In genomic region chr18:35127201-35127600, GRCh38 we compare ENCODE assay signal across 12 cellular contexts.
DNase-seq lines count a peak whose midpoint lies in the region; ATAC-seq and TF ChIP-seq lines count a peak whose summit lies in the region.
"Had no signal": no experiment of that assay in that cellular context is flagged by ENCODE, and none has a peak within 500 bp of the region (broad histone marks: within the 10 kb centered on the region; RNA-seq: fewer than 3 reads in every experiment).

No MANE protein-coding gene starts in this region.

- H3K27ac Mint-ChIP-seq in natural killer cell: peak overlapping the region; percentile 44 to 91
- H3K27ac Mint-ChIP-seq in natural killer cell treated with Interleukin-12 subunit alpha and Interleukin-12 subunit beta and Interleukin-15 and Interleukin-18, amount 100 ng/mL, for 72 hours: peak overlapping the region in 1 of 2 donors; percentile 28
- H3K27ac Mint-ChIP-seq in endodermal cell: no peak overlapping the region
- no peak overlapping the region for H3K27ac Mint-ChIP-seq in stimulated activated effector memory CD8-positive, alpha-beta T cell treated with anti-CD3 and anti-CD28 coated beads, Interleukin-12 subunit alpha, Interleukin-12 subunit beta, amount 100 ng/mL, for 72 hours
- no peak overlapping the region for H3K27ac Mint-ChIP-seq in activated T-helper 1 cell treated with anti-CD3 and anti-CD28 coated beads, Interleukin-12 subunit alpha, Interleukin-12 subunit beta, Interleukin-2, Interleukin-4 antibody, amounts not matched to agents 30 ng/mL and 10 ng/mL and 1 ng/mL, durations not matched to agents 14 hours and 24 hours and 36 hours
- H3K27ac Mint-ChIP-seq: activated naive CD8-positive, alpha-beta T cell treated with anti-CD3 and anti-CD28 coated beads, Interleukin-2, amount 10 ng/mL, durations not matched to agents 7 days and 5 days had no signal

- no peaks in the 10 kb centered on the region for H3K9me3 ChIP-seq in endodermal cell (ENCODE audit: control insufficient read depth, low read length)

- no peaks in the 10 kb centered on the region for H3K36me3 ChIP-seq in endodermal cell (ENCODE audit: control insufficient read depth, insufficient read depth, low read length)

- H3K27ac ChIP-seq in endodermal cell (ENCODE audit: low read depth, low read length): no peak overlapping the region

- H3K9ac ChIP-seq in endodermal cell (ENCODE audit: extremely low read depth, low read length, poor library complexity, severe bottlenecking): no peak overlapping the region

- DNase-seq in natural killer cell (no peak), NCI-H226 (peak; percentile 4), endodermal cell (peak; percentile 82)
- no peak for DNase-seq in natural killer cell treated with Interleukin-12 subunit alpha and Interleukin-12 subunit beta and Interleukin-15 and Interleukin-18, amount 100 ng/mL, for 72 hours (ENCODE audit: low spot score)
- no peak for DNase-seq in stimulated activated effector memory CD8-positive, alpha-beta T cell treated with anti-CD3 and anti-CD28 coated beads, Interleukin-12 subunit alpha, Interleukin-12 subunit beta, amount 100 ng/mL, for 72 hours (ENCODE audit: low spot score in 2 of 2)
- DNase-seq in activated T-helper 1 cell treated with anti-CD3 and anti-CD28 coated beads, Interleukin-12 subunit alpha, Interleukin-12 subunit beta, Interleukin-2, Interleukin-4 antibody, amounts not matched to agents 30 ng/mL and 10 ng/mL and 1 ng/mL, durations not matched to agents 14 hours and 24 hours and 36 hours (ENCODE audit: low spot score): no peak
- no peak for DNase-seq in stimulated activated CD4-positive, alpha-beta T cell treated with anti-CD3 and anti-CD28 coated beads, Interleukin-4, amount 100 ng/mL, for 24 hours
- DNase-seq: activated CD4-positive, alpha-beta T cell treated with anti-CD3 and anti-CD28 coated beads, Interleukin-2, amount 50 U/mL, for 48 hours; activated naive CD8-positive, alpha-beta T cell treated with anti-CD3 and anti-CD28 coated beads, Interleukin-2, amount 10 ng/mL, durations not matched to agents 7 days and 5 days; CD8-positive, alpha-beta memory T cell; NCI-H187 treated with DMSO at 0.1 percent for 48 hours had no signal

- H3K36me3 Mint-ChIP-seq in natural killer cell: peaks cover 13% of the 10 kb centered on the region
- H3K36me3 Mint-ChIP-seq in natural killer cell treated with Interleukin-12 subunit alpha and Interleukin-12 subunit beta and Interleukin-15 and Interleukin-18, amount 100 ng/mL, for 72 hours: peaks cover 5% of the 10 kb centered on the region
- H3K36me3 Mint-ChIP-seq in endodermal cell (ENCODE audit: low read depth): peaks cover 1% of the 10 kb centered on the region
- peaks cover 54% of the 10 kb centered on the region for H3K36me3 Mint-ChIP-seq in stimulated activated effector memory CD8-positive, alpha-beta T cell treated with anti-CD3 and anti-CD28 coated beads, Interleukin-12 subunit alpha, Interleukin-12 subunit beta, amount 100 ng/mL, for 72 hours
- peaks cover 27% of the 10 kb centered on the region for H3K36me3 Mint-ChIP-seq in activated T-helper 1 cell treated with anti-CD3 and anti-CD28 coated beads, Interleukin-12 subunit alpha, Interleukin-12 subunit beta, Interleukin-2, Interleukin-4 antibody, amounts not matched to agents 30 ng/mL and 10 ng/mL and 1 ng/mL, durations not matched to agents 14 hours and 24 hours and 36 hours (ENCODE audit: low read depth)

- H3K27me3 Mint-ChIP-seq in natural killer cell (ENCODE audit: low read depth in 2 of 2): no peaks in the 10 kb centered on the region
- H3K27me3 Mint-ChIP-seq in natural killer cell treated with Interleukin-12 subunit alpha and Interleukin-12 subunit beta and Interleukin-15 and Interleukin-18, amount 100 ng/mL, for 72 hours: no peaks in the 10 kb centered on the region
- no peaks in the 10 kb centered on the region for H3K27me3 Mint-ChIP-seq in endodermal cell (ENCODE audit: insufficient read depth)
- H3K27me3 Mint-ChIP-seq in activated T-helper 1 cell treated with anti-CD3 and anti-CD28 coated beads, Interleukin-12 subunit alpha, Interleukin-12 subunit beta, Interleukin-2, Interleukin-4 antibody, amounts not matched to agents 30 ng/mL and 10 ng/mL and 1 ng/mL, durations not matched to agents 14 hours and 24 hours and 36 hours (ENCODE audit: insufficient read depth): no peaks in the 10 kb centered on the region
- H3K27me3 Mint-ChIP-seq: activated naive CD8-positive, alpha-beta T cell treated with anti-CD3 and anti-CD28 coated beads, Interleukin-2, amount 10 ng/mL, durations not matched to agents 7 days and 5 days had no signal

- no peak overlapping the region for H3K4me3 Mint-ChIP-seq in natural killer cell
- H3K4me3 Mint-ChIP-seq in natural killer cell treated with Interleukin-12 subunit alpha and Interleukin-12 subunit beta and Interleukin-15 and Interleukin-18, amount 100 ng/mL, for 72 hours: no peak overlapping the region
- H3K4me3 Mint-ChIP-seq in endodermal cell: no peak overlapping the region
- no peak overlapping the region for H3K4me3 Mint-ChIP-seq in stimulated activated effector memory CD8-positive, alpha-beta T cell treated with anti-CD3 and anti-CD28 coated beads, Interleukin-12 subunit alpha, Interleukin-12 subunit beta, amount 100 ng/mL, for 72 hours
- H3K4me3 Mint-ChIP-seq in activated T-helper 1 cell treated with anti-CD3 and anti-CD28 coated beads, Interleukin-12 subunit alpha, Interleukin-12 subunit beta, Interleukin-2, Interleukin-4 antibody, amounts not matched to agents 30 ng/mL and 10 ng/mL and 1 ng/mL, durations not matched to agents 14 hours and 24 hours and 36 hours: no peak overlapping the region
- H3K4me3 Mint-ChIP-seq: activated naive CD8-positive, alpha-beta T cell treated with anti-CD3 and anti-CD28 coated beads, Interleukin-2, amount 10 ng/mL, durations not matched to agents 7 days and 5 days had no signal

- peak in 1 of 3 donors; percentile 19 for ATAC-seq in natural killer cell
- no peak for ATAC-seq in natural killer cell treated with Interleukin-12 subunit alpha and Interleukin-12 subunit beta and Interleukin-15 and Interleukin-18, amount 100 ng/mL, for 72 hours
- peak; percentile 47 for ATAC-seq in stimulated activated effector memory CD8-positive, alpha-beta T cell treated with anti-CD3 and anti-CD28 coated beads, Interleukin-12 subunit alpha, Interleukin-12 subunit beta, amount 100 ng/mL, for 72 hours
- ATAC-seq in GM19395 (IDR thresholded peaks at IDR 0.05; ENCODE audit: unreplicated experiment): no peak

- H3K4me1 Mint-ChIP-seq in natural killer cell (peaks cover 81 to 84% of the 10 kb centered on the region in 2 donors), endodermal cell (no peaks in the 10 kb centered on the region)
- peaks cover 44 to 46% of the 10 kb centered on the region in 2 donors for H3K4me1 Mint-ChIP-seq in natural killer cell treated with Interleukin-12 subunit alpha and Interleukin-12 subunit beta and Interleukin-15 and Interleukin-18, amount 100 ng/mL, for 72 hours (ENCODE audit: low read depth in 2 of 2)
- peaks cover 19% of the 10 kb centered on the region for H3K4me1 Mint-ChIP-seq in stimulated activated effector memory CD8-positive, alpha-beta T cell treated with anti-CD3 and anti-CD28 coated beads, Interleukin-12 subunit alpha, Interleukin-12 subunit beta, amount 100 ng/mL, for 72 hours
- H3K4me1 Mint-ChIP-seq in activated T-helper 1 cell treated with anti-CD3 and anti-CD28 coated beads, Interleukin-12 subunit alpha, Interleukin-12 subunit beta, Interleukin-2, Interleukin-4 antibody, amounts not matched to agents 30 ng/mL and 10 ng/mL and 1 ng/mL, durations not matched to agents 14 hours and 24 hours and 36 hours (ENCODE audit: low read depth): peaks cover 12% of the 10 kb centered on the region

- peaks cover 2% of the 10 kb centered on the region for H3K4me1 ChIP-seq in endodermal cell (ENCODE audit: control insufficient read depth, insufficient read depth, low read length)

- no peaks in the 10 kb centered on the region for H3K27me3 ChIP-seq in endodermal cell (ENCODE audit: control insufficient read depth, insufficient read depth, low read length, poor library complexity, severe bottlenecking)

- TF ChIP-seq CTCF in natural killer cell (IDR thresholded peaks at IDR 0.05): no peak
- peak; percentile 73 for TF ChIP-seq CTCF in endodermal cell (conservative IDR thresholded peaks at IDR 0.05)

- 74 to 82% methylated on average over 1 to 3 of the region's 4 CpGs for WGBS in endodermal cell (ENCODE audit: insufficient coverage in 1 of 2, insufficient read length in 1 of 2), 2 experiments

- H3K9me3 Mint-ChIP-seq in natural killer cell (no peaks in the 10 kb centered on the region), endodermal cell (no peaks in the 10 kb centered on the region)
- H3K9me3 Mint-ChIP-seq in natural killer cell treated with Interleukin-12 subunit alpha and Interleukin-12 subunit beta and Interleukin-15 and Interleukin-18, amount 100 ng/mL, for 72 hours: peaks cover 5% of the 10 kb centered on the region
- peaks cover 7% of the 10 kb centered on the region for H3K9me3 Mint-ChIP-seq in stimulated activated effector memory CD8-positive, alpha-beta T cell treated with anti-CD3 and anti-CD28 coated beads, Interleukin-12 subunit alpha, Interleukin-12 subunit beta, amount 100 ng/mL, for 72 hours
- H3K9me3 Mint-ChIP-seq in activated T-helper 1 cell treated with anti-CD3 and anti-CD28 coated beads, Interleukin-12 subunit alpha, Interleukin-12 subunit beta, Interleukin-2, Interleukin-4 antibody, amounts not matched to agents 30 ng/mL and 10 ng/mL and 1 ng/mL, durations not matched to agents 14 hours and 24 hours and 36 hours: peaks cover 15% of the 10 kb centered on the region
- H3K9me3 Mint-ChIP-seq: CD8-positive, alpha-beta memory T cell had no signal

- H3K4me3 ChIP-seq in endodermal cell (ENCODE audit: low read length): no peak overlapping the region

- intact Hi-C loops in natural killer cell (cut with micrococcal nuclease): no loop called here
- intact Hi-C loops in activated T-helper 1 cell treated with anti-CD3 and anti-CD28 coated beads, Interleukin-12 subunit alpha, Interleukin-12 subunit beta, Interleukin-2, Interleukin-4 antibody, amounts not matched to agents 30 ng/mL and 10 ng/mL and 1 ng/mL, durations not matched to agents 14 hours and 24 hours and 36 hours (cut with micrococcal nuclease): no loop called here

Comparison
In these comparisons a context has a peak if more than half of its experiments do, and no peak if none do; other contexts are left out.
1. DNase-seq: peak in NCI-H226 (single experiment) and endodermal cell (single experiment); none in natural killer cell (single experiment), natural killer cell treated with Interleukin-12 subunit alpha and Interleukin-12 subunit beta and Interleukin-15 and Interleukin-18, amount 100 ng/mL, for 72 hours (single experiment), stimulated activated effector memory CD8-positive, alpha-beta T cell treated with anti-CD3 and anti-CD28 coated beads, Interleukin-12 subunit alpha, Interleukin-12 subunit beta, amount 100 ng/mL, for 72 hours (0 of 2), activated T-helper 1 cell treated with anti-CD3 and anti-CD28 coated beads, Interleukin-12 subunit alpha, Interleukin-12 subunit beta, Interleukin-2, Interleukin-4 antibody, amounts not matched to agents 30 ng/mL and 10 ng/mL and 1 ng/mL, durations not matched to agents 14 hours and 24 hours and 36 hours (single experiment) and stimulated activated CD4-positive, alpha-beta T cell treated with anti-CD3 and anti-CD28 coated beads, Interleukin-4, amount 100 ng/mL, for 24 hours (single experiment).
2. H3K27ac Mint-ChIP-seq: peak in natural killer cell (2 of 2); none in endodermal cell (single experiment), stimulated activated effector memory CD8-positive, alpha-beta T cell treated with anti-CD3 and anti-CD28 coated beads, Interleukin-12 subunit alpha, Interleukin-12 subunit beta, amount 100 ng/mL, for 72 hours (single experiment) and activated T-helper 1 cell treated with anti-CD3 and anti-CD28 coated beads, Interleukin-12 subunit alpha, Interleukin-12 subunit beta, Interleukin-2, Interleukin-4 antibody, amounts not matched to agents 30 ng/mL and 10 ng/mL and 1 ng/mL, durations not matched to agents 14 hours and 24 hours and 36 hours (single experiment).